14 cellular contexts compared by ENCODE assay signal in genomic region chr4:991451-992296, GRCh38. TPM values are rescaled to one million over a fixed set of nuclear protein-coding genes. Genes with fewer than 3 reads are reported as not detected.
DNase-seq lines count a peak whose midpoint lies in the region; ATAC-seq, FAIRE-seq and TF ChIP-seq lines count a peak whose summit lies in the region.
"Had no signal": no experiment of that assay in that cellular context is flagged by ENCODE, and none has a peak within 500 bp of the region (broad histone marks: within the 10 kb centered on the region; RNA-seq: fewer than 3 reads in every experiment).

No MANE protein-coding gene starts in this region.

- POLR2A ChIA-PET in MCF 10A (lab: Yijun Ruan, JAX) (no interaction called here), HepG2 (lab: Yijun Ruan, JAX) (interaction anchor here (1.1 to 2.5 kb wide), 6 partner anchors 8 to 60 kb away, joined by 4 to 15 read pairs (median 6); partner anchors contain the start of genes GAK and TMEM175)
- POLR2A ChIA-PET in CD4-positive, alpha-beta T cell (lab: Charles Lee) = no interaction called here

- H2AFZ ChIP-seq in HepG2 (ENCODE audit: low read length) = no peak overlapping the region

- H3K27me3 ChIP-seq in breast epithelium (no peaks in the 10 kb centered on the region), HepG2 (ENCODE audit: control insufficient read depth in 1 of 2, insufficient read depth in 2 of 2, low read length in 2 of 2) (no peaks in the 10 kb centered on the region; a peak in 1 of 5 replicates), suprapubic skin (peaks cover 14% of the 10 kb centered on the region)
- H3K27me3 ChIP-seq in CD4-positive, alpha-beta T cell (ENCODE audit: control insufficient read depth, insufficient read depth, low read length) = no peaks in the 10 kb centered on the region

- H3K4me3 ChIP-seq in breast epithelium = no peak overlapping the region
- H3K4me3 ChIP-seq in HepG2 (replicated peaks in 1 of 3; ENCODE audit: insufficient read depth in 1 of 3, low read depth in 2 of 3, low read length in 3 of 3) = peak overlapping the region; percentile 61 to 85 (median 77)
- no peak overlapping the region for H3K4me3 ChIP-seq in suprapubic skin

- no peak for FAIRE-seq in HepG2 (lab: Jason Lieb, UNC)
- FAIRE-seq: astrocyte had no signal

- TF ChIP-seq POLR2A in breast epithelium (IDR thresholded peaks at IDR 0.05) (no peak), HepG2 (IDR thresholded peaks at IDR 0.05; ENCODE audit: insufficient read depth in 1 of 2, low read depth in 2 of 2, low read length in 2 of 2) (no peak), suprapubic skin (IDR thresholded peaks at IDR 0.05) (no peak)

- H3K27ac Mint-ChIP-seq in MCF 10A (ENCODE audit: low read depth, unreplicated experiment) = no peak overlapping the region
- H3K27ac Mint-ChIP-seq in CD4-positive, alpha-beta T cell = no peak overlapping the region
- H3K27ac Mint-ChIP-seq: CD4-positive, alpha-beta memory T cell; mesothelial cell of epicardium had no signal

- no peaks in the 10 kb centered on the region for H4K20me1 ChIP-seq in HepG2 (ENCODE audit: insufficient read depth, low read length)

- H3K4me1 Mint-ChIP-seq in MCF 10A (ENCODE audit: insufficient read depth, unreplicated experiment) = no peaks in the 10 kb centered on the region
- peaks cover under 1% of the 10 kb centered on the region for H3K4me1 Mint-ChIP-seq in CD4-positive, alpha-beta T cell (ENCODE audit: low read depth)

- H3K9ac ChIP-seq in HepG2 (ENCODE audit: insufficient read depth, low read depth, low read length) = peak overlapping the region; percentile 96

- CTCF ChIA-PET in MCF 10A (lab: Yijun Ruan, JAX) (interaction anchor here (0.5 kb wide), 1 partner anchor 77 kb away, joined by 3 read pairs; no protein-coding TSS in a partner anchor), HepG2 (lab: Yijun Ruan, JAX; ENCODE audit: low intra/inter-chr PET ratio, low total read pairs) (no interaction called here)
- CTCF ChIA-PET in CD4-positive, alpha-beta T cell (lab: Charles Lee) = no interaction called here

- H3K9me3 ChIP-seq in breast epithelium = no peaks in the 10 kb centered on the region
- H3K9me3 ChIP-seq in HepG2 (ENCODE audit: low read length) = no peaks in the 10 kb centered on the region
- no peaks in the 10 kb centered on the region for H3K9me3 ChIP-seq in suprapubic skin
- no peaks in the 10 kb centered on the region for H3K9me3 ChIP-seq in CD4-positive, alpha-beta T cell (ENCODE audit: control insufficient read depth, low read length)

- no peak for ATAC-seq in HepG2
- no peak for ATAC-seq in CD4-positive, alpha-beta T cell (ENCODE audit: poor library complexity)

- H3K4me3 Mint-ChIP-seq in MCF 10A (ENCODE audit: unreplicated experiment) = no peak overlapping the region
- no peak overlapping the region for H3K4me3 Mint-ChIP-seq in CD4-positive, alpha-beta T cell
- H3K4me3 Mint-ChIP-seq: CD4-positive, alpha-beta memory T cell; mesothelial cell of epicardium had no signal

- no TSS peak for BruUV-seq in MCF 10A (replicated peaks; lab: Mats Ljungman, UMichigan)
- no TSS peak for BruUV-seq in HepG2 (replicated peaks; lab: Mats Ljungman, UMichigan)

- no peaks in the 10 kb centered on the region for H3K36me3 ChIP-seq in breast epithelium
- H3K36me3 ChIP-seq in HepG2 (replicated peaks in 1 of 2; ENCODE audit: control insufficient read depth in 1 of 2, insufficient read depth in 2 of 2, low read length in 2 of 2) = peaks cover 9 to 15% of the 10 kb centered on the region in 2 experiments; a peak in 4 of 5 replicates
- peaks cover 24% of the 10 kb centered on the region for H3K36me3 ChIP-seq in suprapubic skin

- H3K27me3 Mint-ChIP-seq in MCF 10A (ENCODE audit: insufficient read depth, unreplicated experiment) = no peaks in the 10 kb centered on the region
- no peaks in the 10 kb centered on the region for H3K27me3 Mint-ChIP-seq in CD4-positive, alpha-beta T cell
- H3K27me3 Mint-ChIP-seq: CD4-positive, alpha-beta memory T cell had no signal

- H3K79me2 ChIP-seq in HepG2 (ENCODE audit: insufficient read depth, low read length) = peaks cover 16% of the 10 kb centered on the region

- peak overlapping the region; percentile 67 to 73 for H3K27ac ChIP-seq in breast epithelium
- peak overlapping the region; percentile 99 for H3K27ac ChIP-seq in HepG2 (ENCODE audit: extremely low read length, insufficient read depth, low read length)
- peak overlapping the region; percentile 43 for H3K27ac ChIP-seq in suprapubic skin
- H3K27ac ChIP-seq in CD4-positive, alpha-beta T cell (ENCODE audit: low read depth, low read length) = no peak overlapping the region

- H3K4me1 ChIP-seq in breast epithelium (peaks cover 0 to 8% of the 10 kb centered on the region in 2 donors), HepG2 (ENCODE audit: insufficient read depth, low read length) (peaks cover 56% of the 10 kb centered on the region), suprapubic skin (peaks cover 19% of the 10 kb centered on the region)

- H3K36me3 Mint-ChIP-seq in MCF 10A (ENCODE audit: insufficient read depth, unreplicated experiment) = peaks cover 2% of the 10 kb centered on the region
- no peaks in the 10 kb centered on the region for H3K36me3 Mint-ChIP-seq in CD4-positive, alpha-beta T cell (ENCODE audit: low read depth)
- H3K36me3 Mint-ChIP-seq: CD4-positive, alpha-beta memory T cell; mesothelial cell of epicardium had no signal

- H3K4me2 ChIP-seq in HepG2 (ENCODE audit: low read depth, low read length) = peak overlapping the region; percentile 99

- TF ChIP-seq RAD21 in HepG2 (CRISPR knock-in tag; IDR thresholded peaks at IDR 0.05) = no peak

- no peak for TF ChIP-seq EP300 in HepG2 (IDR thresholded peaks at IDR 0.05; ENCODE audit: low read depth in 2 of 2, low read length in 2 of 2)
- no peak for TF ChIP-seq EP300 in HepG2 (CRISPR knock-in tag; IDR thresholded peaks at IDR 0.05; ENCODE audit: borderline replicate concordance)
- no peak for TF ChIP-seq EP300 in suprapubic skin (IDR thresholded peaks at IDR 0.05)

- no peak for DNase-seq in breast epithelium (ENCODE audit: low spot score in 2 of 2)
- no peak for DNase-seq in MCF 10A (ENCODE audit: unreplicated experiment)
- DNase-seq in HepG2 (ENCODE audit: low spot score) = no peak
- DNase-seq in suprapubic skin (ENCODE audit: low spot score in 2 of 2) = no peak
- DNase-seq in superior temporal gyrus (ENCODE audit: extremely low spot score) = no peak
- no peak for DNase-seq in CD4-positive, alpha-beta T cell
- DNase-seq: CD4-positive, alpha-beta memory T cell; cortex of kidney; NCI-H1092 treated with DMSO at 0.1 percent for 48 hours; NCI-H82; T-helper 1 cell had no signal

- no peaks in the 10 kb centered on the region for H3K9me3 Mint-ChIP-seq in MCF 10A (ENCODE audit: unreplicated experiment)
- no peaks in the 10 kb centered on the region for H3K9me3 Mint-ChIP-seq in CD4-positive, alpha-beta T cell
- H3K9me3 Mint-ChIP-seq: CD4-positive, alpha-beta memory T cell; mesothelial cell of epicardium had no signal

- in situ Hi-C loops in HepG2 (cut with HindIII; ENCODE audit: extremely low pct_ligation_motif_present, low pct_unique_long_range_greater_than_20kb) = no loop called here

- 78% methylated on average over 13 of the region's 50 CpGs for WGBS in HepG2 (ENCODE audit: low lambda C conversion rate)
- 95% methylated on average over 8 of the region's 50 CpGs for WGBS in suprapubic skin

- intact Hi-C loops in breast epithelium (cut with DNase I; ENCODE audit: low total_unique reads) (loop anchor here (10.0 kb wide), 1 partner anchor 317 kb away; the partner anchor contains the start of genes ATP5ME and MYL5), MCF 10A (cut with micrococcal nuclease) (no loop called here), HepG2 (cut with micrococcal nuclease; ENCODE audit: unreplicated experiment) (loop anchor here (2.0 kb wide), 2 partner anchors 17 to 19 kb away; partner anchors contain the start of gene DGKQ)
- intact Hi-C loops in CD4-positive, alpha-beta T cell (cut with DNase I, micrococcal nuclease) = no loop called here

- no peak for TF ChIP-seq CTCF in breast epithelium (IDR thresholded peaks at IDR 0.05)
- no peak for TF ChIP-seq CTCF in MCF 10A (IDR thresholded peaks at IDR 0.05; ENCODE audit: unreplicated experiment)
- TF ChIP-seq CTCF in HepG2 (CRISPR knock-in tag; IDR thresholded peaks at IDR 0.05) = no peak
- TF ChIP-seq CTCF in suprapubic skin (IDR thresholded peaks at IDR 0.05) = no peak
- TF ChIP-seq CTCF in CD4-positive, alpha-beta T cell (IDR thresholded peaks at IDR 0.05) = no peak

RNA-seq across cellular contexts. Expression of gene SLC26A1, which starts 1.5 kb away (rescaled TPM):
- total RNA-seq in breast epithelium (under 1 TPM; 0.33 to 0.48 (median 0.44) TPM), MCF 10A (2022) (0.10 and 0.16 TPM in 2 replicates), HepG2 (2016; rRNA removed; fragmentation: Illumina TruSeq; extraction: Trizol) (7.2 and 22.9 TPM in 2 replicates), suprapubic skin (under 1 TPM in 1 of 4 donors, not detected in 3; 0.30 TPM)
- 1.1 and 1.9 TPM in 2 replicates for total RNA-seq in HepG2 (2016; cell fraction: cytosol; rRNA removed; fragmentation: Illumina TruSeq; extraction: Trizol; ENCODE audit: low read depth)
- 6.6 and 22.7 TPM in 2 replicates for total RNA-seq in HepG2 (2016; cell fraction: insoluble cytoplasmic fraction; rRNA removed; fragmentation: Illumina TruSeq; extraction: Trizol)
- total RNA-seq in HepG2 (2016; cell fraction: membrane; rRNA removed; fragmentation: Illumina TruSeq; extraction: Trizol) = 4.2 and 4.6 TPM in 2 replicates
- total RNA-seq in HepG2 (2016; cell fraction: nucleus; rRNA removed; fragmentation: Illumina TruSeq; extraction: Trizol) = 23.8 and 28.9 TPM in 2 replicates
- 5.4 and 8.4 TPM in 2 replicates for polyA plus RNA-seq in HepG2 (2011; rRNA removed)
- polyA plus RNA-seq in HepG2 (2011; cell fraction: cytosol; rRNA removed) = 7.7 and 10.8 TPM in 2 replicates
- 30.6 and 45.2 TPM in 2 replicates for polyA plus RNA-seq in HepG2 (2011; cell fraction: nucleus; rRNA removed)
- polyA plus RNA-seq in HepG2 (2012) = 5.1 and 7.0 TPM in 2 replicates
- 1.2 and 1.5 TPM in 2 replicates for polyA plus RNA-seq in HepG2 (2016; cell fraction: cytosol; fragmentation: Illumina TruSeq; extraction: Trizol; ENCODE audit: low read depth)
- polyA plus RNA-seq in HepG2 (2016; cell fraction: insoluble cytoplasmic fraction; fragmentation: Illumina TruSeq; extraction: Trizol; ENCODE audit: low read depth) = 4.5 and 6.1 TPM in 2 replicates
- 1.6 and 2.2 TPM in 2 replicates for polyA plus RNA-seq in HepG2 (2016; cell fraction: membrane; fragmentation: Illumina TruSeq; extraction: Trizol; ENCODE audit: low read depth)
- polyA plus RNA-seq in HepG2 (2016; cell fraction: nucleus; fragmentation: Illumina TruSeq; extraction: Trizol; ENCODE audit: insufficient read depth, low read depth) = 25.4 and 27.0 TPM in 2 replicates
- 0.40 and 58.6 TPM in 2 replicates for polyA minus RNA-seq in HepG2 (2011; rRNA and poly(A)+ RNA removed; ENCODE audit: low replicate concordance)
- 13.4 and 13.6 TPM in 2 replicates for polyA minus RNA-seq in HepG2 (2011; cell fraction: cytosol; rRNA and poly(A)+ RNA removed)
- 37.7 and 40.7 TPM in 2 replicates for polyA minus RNA-seq in HepG2 (2011; cell fraction: nucleus; rRNA and poly(A)+ RNA removed)
- total RNA-seq in CD4-positive, alpha-beta T cell = not detected
- total RNA-seq: skeletal muscle tissue had no signal

RNA-seq across cellular contexts. Expression of gene IDUA, which starts 4.8 kb away (rescaled TPM):
- 10 to 100 TPM; 16.3 to 32.8 (median 28.2) TPM for total RNA-seq in breast epithelium
- 35.0 and 35.1 TPM in 2 replicates for total RNA-seq in MCF 10A (2022)
- 0.32 and 1.0 TPM in 2 replicates for total RNA-seq in HepG2 (2016; rRNA removed; fragmentation: Illumina TruSeq; extraction: Trizol)
- not detected in 2 replicates for total RNA-seq in HepG2 (2016; cell fraction: cytosol; rRNA removed; fragmentation: Illumina TruSeq; extraction: Trizol; ENCODE audit: low read depth)
- 0.84 TPM in 1 of 2 replicates, not detected in the other for total RNA-seq in HepG2 (2016; cell fraction: insoluble cytoplasmic fraction; rRNA removed; fragmentation: Illumina TruSeq; extraction: Trizol)
- total RNA-seq in HepG2 (2016; cell fraction: membrane; rRNA removed; fragmentation: Illumina TruSeq; extraction: Trizol) = 0.24 and 0.53 TPM in 2 replicates
- total RNA-seq in HepG2 (2016; cell fraction: nucleus; rRNA removed; fragmentation: Illumina TruSeq; extraction: Trizol) = 0.75 and 2.8 TPM in 2 replicates
- 0.77 and 1.5 TPM in 2 replicates for polyA plus RNA-seq in HepG2 (2011; rRNA removed)
- 0.24 and 0.27 TPM in 2 replicates for polyA plus RNA-seq in HepG2 (2011; cell fraction: cytosol; rRNA removed)
- polyA plus RNA-seq in HepG2 (2011; cell fraction: nucleus; rRNA removed) = 34.5 and 42.6 TPM in 2 replicates
- 1.0 and 2.7 TPM in 2 replicates for polyA plus RNA-seq in HepG2 (2012)
- 0.19 and 0.29 TPM in 2 replicates for polyA plus RNA-seq in HepG2 (2016; cell fraction: cytosol; fragmentation: Illumina TruSeq; extraction: Trizol; ENCODE audit: low read depth)
- polyA plus RNA-seq in HepG2 (2016; cell fraction: insoluble cytoplasmic fraction; fragmentation: Illumina TruSeq; extraction: Trizol; ENCODE audit: low read depth) = not detected in 2 replicates
- 0.19 and 0.30 TPM in 2 replicates for polyA plus RNA-seq in HepG2 (2016; cell fraction: membrane; fragmentation: Illumina TruSeq; extraction: Trizol; ENCODE audit: low read depth)
- polyA plus RNA-seq in HepG2 (2016; cell fraction: nucleus; fragmentation: Illumina TruSeq; extraction: Trizol; ENCODE audit: insufficient read depth, low read depth) = 2.2 and 4.7 TPM in 2 replicates
- polyA minus RNA-seq in HepG2 (2011; rRNA and poly(A)+ RNA removed; ENCODE audit: low replicate concordance) = 1.4 and 1.8 TPM in 2 replicates
- 0.69 TPM in 1 of 2 replicates, not detected in the other for polyA minus RNA-seq in HepG2 (2011; cell fraction: cytosol; rRNA and poly(A)+ RNA removed)
- 3.5 and 4.0 TPM in 2 replicates for polyA minus RNA-seq in HepG2 (2011; cell fraction: nucleus; rRNA and poly(A)+ RNA removed)
- 10 to 100 TPM; 11.0 to 33.1 (median 19.7) TPM for total RNA-seq in suprapubic skin
- total RNA-seq in CD4-positive, alpha-beta T cell = 10 to 100 TPM; 70.2 to 77.8 TPM

RNA-seq across cellular contexts. Expression of gene DGKQ, which starts 18.3 kb away (rescaled TPM):
- total RNA-seq in breast epithelium = 1 to 10 TPM; 5.3 to 9.4 (median 8.8) TPM
- total RNA-seq in MCF 10A (2022) = 15.9 and 17.4 TPM in 2 replicates
- 3.2 and 7.2 TPM in 2 replicates for total RNA-seq in HepG2 (2016; rRNA removed; fragmentation: Illumina TruSeq; extraction: Trizol)
- total RNA-seq in HepG2 (2016; cell fraction: cytosol; rRNA removed; fragmentation: Illumina TruSeq; extraction: Trizol; ENCODE audit: low read depth) = 0.53 and 1.4 TPM in 2 replicates
- 2.4 and 7.8 TPM in 2 replicates for total RNA-seq in HepG2 (2016; cell fraction: insoluble cytoplasmic fraction; rRNA removed; fragmentation: Illumina TruSeq; extraction: Trizol)
- total RNA-seq in HepG2 (2016; cell fraction: membrane; rRNA removed; fragmentation: Illumina TruSeq; extraction: Trizol) = 2.5 and 2.9 TPM in 2 replicates
- 7.0 and 7.9 TPM in 2 replicates for total RNA-seq in HepG2 (2016; cell fraction: nucleus; rRNA removed; fragmentation: Illumina TruSeq; extraction: Trizol)
- polyA plus RNA-seq in HepG2 (2011; rRNA removed) = 4.5 and 6.1 TPM in 2 replicates
- polyA plus RNA-seq in HepG2 (2011; cell fraction: cytosol; rRNA removed) = 3.1 and 4.8 TPM in 2 replicates
- polyA plus RNA-seq in HepG2 (2011; cell fraction: nucleus; rRNA removed) = 50.5 and 58.5 TPM in 2 replicates
- 3.0 and 5.5 TPM in 2 replicates for polyA plus RNA-seq in HepG2 (2012)
- 0.35 and 0.36 TPM in 2 replicates for polyA plus RNA-seq in HepG2 (2016; cell fraction: cytosol; fragmentation: Illumina TruSeq; extraction: Trizol; ENCODE audit: low read depth)
- 2.0 and 3.4 TPM in 2 replicates for polyA plus RNA-seq in HepG2 (2016; cell fraction: insoluble cytoplasmic fraction; fragmentation: Illumina TruSeq; extraction: Trizol; ENCODE audit: low read depth)
- 1.3 and 1.7 TPM in 2 replicates for polyA plus RNA-seq in HepG2 (2016; cell fraction: membrane; fragmentation: Illumina TruSeq; extraction: Trizol; ENCODE audit: low read depth)
- 16.0 and 17.5 TPM in 2 replicates for polyA plus RNA-seq in HepG2 (2016; cell fraction: nucleus; fragmentation: Illumina TruSeq; extraction: Trizol; ENCODE audit: insufficient read depth, low read depth)
- 3.0 and 10.3 TPM in 2 replicates for polyA minus RNA-seq in HepG2 (2011; rRNA and poly(A)+ RNA removed; ENCODE audit: low replicate concordance)
- polyA minus RNA-seq in HepG2 (2011; cell fraction: cytosol; rRNA and poly(A)+ RNA removed) = 4.2 and 4.9 TPM in 2 replicates
- 7.2 and 8.1 TPM in 2 replicates for polyA minus RNA-seq in HepG2 (2011; cell fraction: nucleus; rRNA and poly(A)+ RNA removed)
- total RNA-seq in suprapubic skin = 10 to 100 TPM; 19.5 to 27.6 (median 23.8) TPM
- total RNA-seq in CD4-positive, alpha-beta T cell = 10 to 100 TPM; 17.6 to 19.2 TPM

RNA-seq across cellular contexts. Expression of gene FGFRL1, which starts 19.8 kb away (rescaled TPM):
- total RNA-seq in breast epithelium = 10 to 100 TPM; 19.8 to 40.0 (median 22.9) TPM
- total RNA-seq in MCF 10A (2022) = 33.5 and 33.6 TPM in 2 replicates
- 12.3 and 19.1 TPM in 2 replicates for total RNA-seq in HepG2 (2016; rRNA removed; fragmentation: Illumina TruSeq; extraction: Trizol)
- 8.9 and 9.3 TPM in 2 replicates for total RNA-seq in HepG2 (2016; cell fraction: cytosol; rRNA removed; fragmentation: Illumina TruSeq; extraction: Trizol; ENCODE audit: low read depth)
- 11.5 and 17.5 TPM in 2 replicates for total RNA-seq in HepG2 (2016; cell fraction: insoluble cytoplasmic fraction; rRNA removed; fragmentation: Illumina TruSeq; extraction: Trizol)
- 31.8 and 32.6 TPM in 2 replicates for total RNA-seq in HepG2 (2016; cell fraction: membrane; rRNA removed; fragmentation: Illumina TruSeq; extraction: Trizol)
- total RNA-seq in HepG2 (2016; cell fraction: nucleus; rRNA removed; fragmentation: Illumina TruSeq; extraction: Trizol) = 13.0 and 15.9 TPM in 2 replicates
- 30.6 and 35.5 TPM in 2 replicates for polyA plus RNA-seq in HepG2 (2011; rRNA removed)
- 37.2 and 49.4 TPM in 2 replicates for polyA plus RNA-seq in HepG2 (2011; cell fraction: cytosol; rRNA removed)
- polyA plus RNA-seq in HepG2 (2011; cell fraction: nucleus; rRNA removed) = 122 and 143 TPM in 2 replicates
- polyA plus RNA-seq in HepG2 (2012) = 21.8 and 31.9 TPM in 2 replicates
- 15.2 and 15.4 TPM in 2 replicates for polyA plus RNA-seq in HepG2 (2016; cell fraction: cytosol; fragmentation: Illumina TruSeq; extraction: Trizol; ENCODE audit: low read depth)
- 18.1 and 23.1 TPM in 2 replicates for polyA plus RNA-seq in HepG2 (2016; cell fraction: insoluble cytoplasmic fraction; fragmentation: Illumina TruSeq; extraction: Trizol; ENCODE audit: low read depth)
- 38.4 and 44.6 TPM in 2 replicates for polyA plus RNA-seq in HepG2 (2016; cell fraction: membrane; fragmentation: Illumina TruSeq; extraction: Trizol; ENCODE audit: low read depth)
- 33.6 and 40.0 TPM in 2 replicates for polyA plus RNA-seq in HepG2 (2016; cell fraction: nucleus; fragmentation: Illumina TruSeq; extraction: Trizol; ENCODE audit: insufficient read depth, low read depth)
- polyA minus RNA-seq in HepG2 (2011; rRNA and poly(A)+ RNA removed; ENCODE audit: low replicate concordance) = 74.3 and 145 TPM in 2 replicates
- polyA minus RNA-seq in HepG2 (2011; cell fraction: cytosol; rRNA and poly(A)+ RNA removed) = 22.8 and 26.5 TPM in 2 replicates
- polyA minus RNA-seq in HepG2 (2011; cell fraction: nucleus; rRNA and poly(A)+ RNA removed) = 19.9 and 23.2 TPM in 2 replicates
- 10 to 100 TPM in 3 of 4 donors, 1 to 10 TPM in 1; 9.0 to 19.9 (median 12.0) TPM for total RNA-seq in suprapubic skin
- 10 to 100 TPM; 21.8 to 25.0 TPM for total RNA-seq in CD4-positive, alpha-beta T cell

RNA-seq across cellular contexts. Expression of gene TMEM175, which starts 59.4 kb away (rescaled TPM):
- total RNA-seq in breast epithelium (10 to 100 TPM; 26.2 to 32.2 (median 28.2) TPM), MCF 10A (2022) (22.5 and 28.9 TPM in 2 replicates), HepG2 (2016; rRNA removed; fragmentation: Illumina TruSeq; extraction: Trizol) (1.6 and 5.1 TPM in 2 replicates), suprapubic skin (10 to 100 TPM; 41.1 to 98.3 (median 65.3) TPM)
- total RNA-seq in HepG2 (2016; cell fraction: cytosol; rRNA removed; fragmentation: Illumina TruSeq; extraction: Trizol; ENCODE audit: low read depth) = 1.9 and 3.4 TPM in 2 replicates
- total RNA-seq in HepG2 (2016; cell fraction: insoluble cytoplasmic fraction; rRNA removed; fragmentation: Illumina TruSeq; extraction: Trizol) = 1.1 and 3.6 TPM in 2 replicates
- 2.0 and 2.5 TPM in 2 replicates for total RNA-seq in HepG2 (2016; cell fraction: membrane; rRNA removed; fragmentation: Illumina TruSeq; extraction: Trizol)
- total RNA-seq in HepG2 (2016; cell fraction: nucleus; rRNA removed; fragmentation: Illumina TruSeq; extraction: Trizol) = 5.8 and 6.7 TPM in 2 replicates
- 9.9 and 20.1 TPM in 2 replicates for polyA plus RNA-seq in HepG2 (2011; rRNA removed)
- polyA plus RNA-seq in HepG2 (2011; cell fraction: cytosol; rRNA removed) = 6.1 TPM in 2 replicates
- polyA plus RNA-seq in HepG2 (2011; cell fraction: nucleus; rRNA removed) = 134 and 138 TPM in 2 replicates
- 7.2 and 10.7 TPM in 2 replicates for polyA plus RNA-seq in HepG2 (2012)
- 1.4 and 3.1 TPM in 2 replicates for polyA plus RNA-seq in HepG2 (2016; cell fraction: cytosol; fragmentation: Illumina TruSeq; extraction: Trizol; ENCODE audit: low read depth)
- 1.9 and 2.6 TPM in 2 replicates for polyA plus RNA-seq in HepG2 (2016; cell fraction: insoluble cytoplasmic fraction; fragmentation: Illumina TruSeq; extraction: Trizol; ENCODE audit: low read depth)
- polyA plus RNA-seq in HepG2 (2016; cell fraction: membrane; fragmentation: Illumina TruSeq; extraction: Trizol; ENCODE audit: low read depth) = 1.9 and 2.2 TPM in 2 replicates
- polyA plus RNA-seq in HepG2 (2016; cell fraction: nucleus; fragmentation: Illumina TruSeq; extraction: Trizol; ENCODE audit: insufficient read depth, low read depth) = 19.6 and 19.8 TPM in 2 replicates
- 15.5 and 17.1 TPM in 2 replicates for polyA minus RNA-seq in HepG2 (2011; rRNA and poly(A)+ RNA removed; ENCODE audit: low replicate concordance)
- polyA minus RNA-seq in HepG2 (2011; cell fraction: cytosol; rRNA and poly(A)+ RNA removed) = 5.5 and 6.9 TPM in 2 replicates
- 8.6 and 9.7 TPM in 2 replicates for polyA minus RNA-seq in HepG2 (2011; cell fraction: nucleus; rRNA and poly(A)+ RNA removed)
- total RNA-seq in CD4-positive, alpha-beta T cell = 10 to 100 TPM; 51.3 to 57.7 TPM

Comparison
In these comparisons a context has a peak if more than half of its experiments do, and no peak if none do; other contexts are left out.
1. intact Hi-C loops: an anchor here in breast epithelium (10.0 kb wide) and HepG2 (2.0 kb wide); none called in MCF 10A and CD4-positive, alpha-beta T cell.
2. H3K4me3 ChIP-seq: peak in HepG2 (3 of 3); none in breast epithelium (0 of 3) and suprapubic skin (single experiment).